In the genomic region with DNA sequence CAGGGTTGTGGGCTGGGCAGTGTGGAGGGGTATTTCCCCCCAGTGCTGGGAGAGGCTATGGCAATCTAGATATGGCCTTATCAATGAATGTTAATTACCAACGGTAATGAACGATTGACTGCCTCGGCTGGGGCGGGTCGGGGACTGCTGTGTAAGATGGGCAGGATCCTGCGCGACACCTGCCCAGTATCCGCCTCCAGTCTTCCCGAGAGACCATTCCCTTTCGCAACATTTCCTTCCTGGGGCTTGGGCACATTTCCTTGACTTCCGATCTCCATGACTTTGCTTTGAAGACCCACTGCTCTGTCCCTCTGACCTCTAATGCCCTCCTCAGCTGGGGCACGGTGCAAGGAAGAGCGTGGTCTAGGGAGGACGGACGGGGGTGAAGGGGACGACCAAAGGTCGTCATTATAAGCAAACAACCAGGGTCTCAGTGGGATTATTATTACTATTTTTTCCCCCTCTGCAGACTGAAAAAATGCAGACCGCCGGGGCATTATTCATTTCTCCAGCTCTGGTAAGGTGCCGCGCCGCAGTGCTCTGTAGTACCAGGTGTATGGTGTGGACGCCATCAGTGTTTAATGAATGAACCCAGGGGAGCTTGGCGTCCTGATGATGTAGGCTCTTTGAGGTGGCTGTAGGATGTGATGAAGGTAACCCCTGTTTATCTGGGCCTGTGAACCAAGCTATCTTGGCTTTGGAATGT, we compare ENCODE assay signal across 1 cellular context.
A peak's percentile ranks its signal among the peaks of the same experiment; 100 is the strongest.
TF ChIP-seq lines count a peak whose summit lies in the region.

No MANE protein-coding gene starts in this region.

TF ChIP-seq in HEK293, 187 proteins besides CTCF, POLR2A, EP300 and RAD21 (continued from another document and continues in another):
- TF ChIP-seq, protein P1, sequence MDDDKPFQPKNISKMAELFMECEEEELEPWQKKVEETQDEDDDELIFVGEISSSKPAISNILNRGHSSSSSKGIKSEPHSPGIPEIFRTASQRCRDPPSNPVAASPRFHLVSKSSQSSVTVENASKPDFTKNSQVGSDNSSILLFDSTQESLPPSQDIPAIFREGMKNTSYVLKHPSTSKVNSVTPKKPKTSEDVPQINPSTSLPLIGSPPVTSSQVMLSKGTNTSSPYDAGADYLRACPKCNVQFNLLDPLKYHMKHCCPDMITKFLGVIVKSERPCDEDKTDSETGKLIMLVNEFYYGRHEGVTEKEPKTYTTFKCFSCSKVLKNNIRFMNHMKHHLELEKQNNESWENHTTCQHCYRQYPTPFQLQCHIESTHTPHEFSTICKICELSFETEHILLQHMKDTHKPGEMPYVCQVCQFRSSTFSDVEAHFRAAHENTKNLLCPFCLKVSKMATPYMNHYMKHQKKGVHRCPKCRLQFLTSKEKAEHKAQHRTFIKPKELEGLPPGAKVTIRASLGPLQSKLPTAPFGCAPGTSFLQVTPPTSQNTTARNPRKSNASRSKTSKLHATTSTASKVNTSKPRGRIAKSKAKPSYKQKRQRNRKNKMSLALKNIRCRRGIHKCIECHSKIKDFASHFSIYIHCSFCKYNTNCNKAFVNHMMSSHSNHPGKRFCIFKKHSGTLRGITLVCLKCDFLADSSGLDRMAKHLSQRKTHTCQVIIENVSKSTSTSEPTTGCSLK (tag by site-specific recombination; IDR thresholded peaks at IDR 0.05) = no peak
- no peak; the same call in 1 of the 2 replicates for TF ChIP-seq ZNF394 (tag by site-specific recombination; IDR thresholded peaks at IDR 0.05; ENCODE audit: borderline replicate concordance)
- no peak for TF ChIP-seq ZNF155 (tag by site-specific recombination; IDR thresholded peaks at IDR 0.05)
- no peak for TF ChIP-seq ZNF473 (tag by site-specific recombination; IDR thresholded peaks at IDR 0.05)
- TF ChIP-seq, protein P2, sequence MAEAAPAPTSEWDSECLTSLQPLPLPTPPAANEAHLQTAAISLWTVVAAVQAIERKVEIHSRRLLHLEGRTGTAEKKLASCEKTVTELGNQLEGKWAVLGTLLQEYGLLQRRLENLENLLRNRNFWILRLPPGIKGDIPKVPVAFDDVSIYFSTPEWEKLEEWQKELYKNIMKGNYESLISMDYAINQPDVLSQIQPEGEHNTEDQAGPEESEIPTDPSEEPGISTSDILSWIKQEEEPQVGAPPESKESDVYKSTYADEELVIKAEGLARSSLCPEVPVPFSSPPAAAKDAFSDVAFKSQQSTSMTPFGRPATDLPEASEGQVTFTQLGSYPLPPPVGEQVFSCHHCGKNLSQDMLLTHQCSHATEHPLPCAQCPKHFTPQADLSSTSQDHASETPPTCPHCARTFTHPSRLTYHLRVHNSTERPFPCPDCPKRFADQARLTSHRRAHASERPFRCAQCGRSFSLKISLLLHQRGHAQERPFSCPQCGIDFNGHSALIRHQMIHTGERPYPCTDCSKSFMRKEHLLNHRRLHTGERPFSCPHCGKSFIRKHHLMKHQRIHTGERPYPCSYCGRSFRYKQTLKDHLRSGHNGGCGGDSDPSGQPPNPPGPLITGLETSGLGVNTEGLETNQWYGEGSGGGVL (tag by site-specific recombination; IDR thresholded peaks at IDR 0.05) = 0 out of 2 replicates have a peak, but pooled peaks have one; percentile 18
- TF ChIP-seq YY2 (tag by site-specific recombination; IDR thresholded peaks at IDR 0.05) = 0 out of 2 replicates have a peak, but pooled peaks have one; percentile 36
- no peak for TF ChIP-seq ZNF560 (tag by site-specific recombination; IDR thresholded peaks at IDR 0.05; ENCODE audit: borderline replicate concordance)
- TF ChIP-seq ZNF391 (tag by site-specific recombination; IDR thresholded peaks at IDR 0.05; ENCODE audit: borderline replicate concordance, low read depth) = peak; percentile 47; the same call in 1 of the 2 replicates
- TF ChIP-seq ZNF341 (tag by site-specific recombination; IDR thresholded peaks at IDR 0.05; ENCODE audit: low read depth) = peak; percentile 14; the same call in 1 of the 2 replicates
- no peak for TF ChIP-seq ZNF423 (tag by site-specific recombination; IDR thresholded peaks at IDR 0.05)
- TF ChIP-seq ZSCAN23 (tag by site-specific recombination; IDR thresholded peaks at IDR 0.05) = no peak
- TF ChIP-seq ZNF16 (tag by site-specific recombination; IDR thresholded peaks at IDR 0.05; ENCODE audit: low read depth) = no peak
- TF ChIP-seq YY1 (tag by site-specific recombination; IDR thresholded peaks at IDR 0.05) = no peak
- TF ChIP-seq, protein P3, sequence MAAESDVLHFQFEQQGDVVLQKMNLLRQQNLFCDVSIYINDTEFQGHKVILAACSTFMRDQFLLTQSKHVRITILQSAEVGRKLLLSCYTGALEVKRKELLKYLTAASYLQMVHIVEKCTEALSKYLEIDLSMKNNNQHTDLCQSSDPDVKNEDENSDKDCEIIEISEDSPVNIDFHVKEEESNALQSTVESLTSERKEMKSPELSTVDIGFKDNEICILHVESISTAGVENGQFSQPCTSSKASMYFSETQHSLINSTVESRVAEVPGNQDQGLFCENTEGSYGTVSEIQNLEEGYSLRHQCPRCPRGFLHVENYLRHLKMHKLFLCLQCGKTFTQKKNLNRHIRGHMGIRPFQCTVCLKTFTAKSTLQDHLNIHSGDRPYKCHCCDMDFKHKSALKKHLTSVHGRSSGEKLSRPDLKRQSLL (tag by site-specific recombination; IDR thresholded peaks at IDR 0.05) = no peak
- TF ChIP-seq, protein P4, sequence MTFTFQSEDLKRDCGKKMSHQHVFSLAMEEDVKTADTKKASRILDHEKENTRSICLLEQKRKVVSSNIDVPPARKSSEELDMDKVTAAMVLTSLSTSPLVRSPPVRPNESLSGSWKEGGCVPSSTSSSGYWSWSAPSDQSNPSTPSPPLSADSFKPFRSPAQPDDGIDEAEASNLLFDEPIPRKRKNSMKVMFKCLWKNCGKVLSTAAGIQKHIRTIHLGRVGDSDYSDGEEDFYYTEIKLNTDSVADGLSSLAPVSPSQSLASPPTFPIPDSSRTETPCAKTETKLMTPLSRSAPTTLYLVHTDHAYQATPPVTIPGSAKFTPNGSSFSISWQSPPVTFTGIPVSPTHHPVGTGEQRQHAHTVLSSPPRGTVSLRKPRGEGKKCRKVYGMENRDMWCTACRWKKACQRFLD (tag by site-specific recombination; IDR thresholded peaks at IDR 0.05) = no peak
- no peak for TF ChIP-seq KLF10 (tag by site-specific recombination; IDR thresholded peaks at IDR 0.05)
- TF ChIP-seq, protein P5, sequence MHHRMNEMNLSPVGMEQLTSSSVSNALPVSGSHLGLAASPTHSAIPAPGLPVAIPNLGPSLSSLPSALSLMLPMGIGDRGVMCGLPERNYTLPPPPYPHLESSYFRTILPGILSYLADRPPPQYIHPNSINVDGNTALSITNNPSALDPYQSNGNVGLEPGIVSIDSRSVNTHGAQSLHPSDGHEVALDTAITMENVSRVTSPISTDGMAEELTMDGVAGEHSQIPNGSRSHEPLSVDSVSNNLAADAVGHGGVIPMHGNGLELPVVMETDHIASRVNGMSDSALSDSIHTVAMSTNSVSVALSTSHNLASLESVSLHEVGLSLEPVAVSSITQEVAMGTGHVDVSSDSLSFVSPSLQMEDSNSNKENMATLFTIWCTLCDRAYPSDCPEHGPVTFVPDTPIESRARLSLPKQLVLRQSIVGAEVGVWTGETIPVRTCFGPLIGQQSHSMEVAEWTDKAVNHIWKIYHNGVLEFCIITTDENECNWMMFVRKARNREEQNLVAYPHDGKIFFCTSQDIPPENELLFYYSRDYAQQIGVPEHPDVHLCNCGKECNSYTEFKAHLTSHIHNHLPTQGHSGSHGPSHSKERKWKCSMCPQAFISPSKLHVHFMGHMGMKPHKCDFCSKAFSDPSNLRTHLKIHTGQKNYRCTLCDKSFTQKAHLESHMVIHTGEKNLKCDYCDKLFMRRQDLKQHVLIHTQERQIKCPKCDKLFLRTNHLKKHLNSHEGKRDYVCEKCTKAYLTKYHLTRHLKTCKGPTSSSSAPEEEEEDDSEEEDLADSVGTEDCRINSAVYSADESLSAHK (tag by site-specific recombination; IDR thresholded peaks at IDR 0.05) = no peak
- TF ChIP-seq ZFHX2 (tag by site-specific recombination; conservative IDR thresholded peaks at IDR 0.05) = no peak
- TF ChIP-seq, protein P6, sequence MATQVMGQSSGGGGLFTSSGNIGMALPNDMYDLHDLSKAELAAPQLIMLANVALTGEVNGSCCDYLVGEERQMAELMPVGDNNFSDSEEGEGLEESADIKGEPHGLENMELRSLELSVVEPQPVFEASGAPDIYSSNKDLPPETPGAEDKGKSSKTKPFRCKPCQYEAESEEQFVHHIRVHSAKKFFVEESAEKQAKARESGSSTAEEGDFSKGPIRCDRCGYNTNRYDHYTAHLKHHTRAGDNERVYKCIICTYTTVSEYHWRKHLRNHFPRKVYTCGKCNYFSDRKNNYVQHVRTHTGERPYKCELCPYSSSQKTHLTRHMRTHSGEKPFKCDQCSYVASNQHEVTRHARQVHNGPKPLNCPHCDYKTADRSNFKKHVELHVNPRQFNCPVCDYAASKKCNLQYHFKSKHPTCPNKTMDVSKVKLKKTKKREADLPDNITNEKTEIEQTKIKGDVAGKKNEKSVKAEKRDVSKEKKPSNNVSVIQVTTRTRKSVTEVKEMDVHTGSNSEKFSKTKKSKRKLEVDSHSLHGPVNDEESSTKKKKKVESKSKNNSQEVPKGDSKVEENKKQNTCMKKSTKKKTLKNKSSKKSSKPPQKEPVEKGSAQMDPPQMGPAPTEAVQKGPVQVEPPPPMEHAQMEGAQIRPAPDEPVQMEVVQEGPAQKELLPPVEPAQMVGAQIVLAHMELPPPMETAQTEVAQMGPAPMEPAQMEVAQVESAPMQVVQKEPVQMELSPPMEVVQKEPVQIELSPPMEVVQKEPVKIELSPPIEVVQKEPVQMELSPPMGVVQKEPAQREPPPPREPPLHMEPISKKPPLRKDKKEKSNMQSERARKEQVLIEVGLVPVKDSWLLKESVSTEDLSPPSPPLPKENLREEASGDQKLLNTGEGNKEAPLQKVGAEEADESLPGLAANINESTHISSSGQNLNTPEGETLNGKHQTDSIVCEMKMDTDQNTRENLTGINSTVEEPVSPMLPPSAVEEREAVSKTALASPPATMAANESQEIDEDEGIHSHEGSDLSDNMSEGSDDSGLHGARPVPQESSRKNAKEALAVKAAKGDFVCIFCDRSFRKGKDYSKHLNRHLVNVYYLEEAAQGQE (tag by site-specific recombination; IDR thresholded peaks at IDR 0.05) = no peak
- no peak for TF ChIP-seq ZNF791 (tag by site-specific recombination; IDR thresholded peaks at IDR 0.05)
- no peak for TF ChIP-seq SETDB1 (IDR thresholded peaks at IDR 0.05; ENCODE audit: insufficient read length, low read length)
- no peak for TF ChIP-seq ZNF354C (tag by site-specific recombination; IDR thresholded peaks at IDR 0.05; ENCODE audit: borderline replicate concordance, low read depth)
- no peak for TF ChIP-seq SCRT2 (tag by site-specific recombination; IDR thresholded peaks at IDR 0.05)
- TF ChIP-seq, protein P7, sequence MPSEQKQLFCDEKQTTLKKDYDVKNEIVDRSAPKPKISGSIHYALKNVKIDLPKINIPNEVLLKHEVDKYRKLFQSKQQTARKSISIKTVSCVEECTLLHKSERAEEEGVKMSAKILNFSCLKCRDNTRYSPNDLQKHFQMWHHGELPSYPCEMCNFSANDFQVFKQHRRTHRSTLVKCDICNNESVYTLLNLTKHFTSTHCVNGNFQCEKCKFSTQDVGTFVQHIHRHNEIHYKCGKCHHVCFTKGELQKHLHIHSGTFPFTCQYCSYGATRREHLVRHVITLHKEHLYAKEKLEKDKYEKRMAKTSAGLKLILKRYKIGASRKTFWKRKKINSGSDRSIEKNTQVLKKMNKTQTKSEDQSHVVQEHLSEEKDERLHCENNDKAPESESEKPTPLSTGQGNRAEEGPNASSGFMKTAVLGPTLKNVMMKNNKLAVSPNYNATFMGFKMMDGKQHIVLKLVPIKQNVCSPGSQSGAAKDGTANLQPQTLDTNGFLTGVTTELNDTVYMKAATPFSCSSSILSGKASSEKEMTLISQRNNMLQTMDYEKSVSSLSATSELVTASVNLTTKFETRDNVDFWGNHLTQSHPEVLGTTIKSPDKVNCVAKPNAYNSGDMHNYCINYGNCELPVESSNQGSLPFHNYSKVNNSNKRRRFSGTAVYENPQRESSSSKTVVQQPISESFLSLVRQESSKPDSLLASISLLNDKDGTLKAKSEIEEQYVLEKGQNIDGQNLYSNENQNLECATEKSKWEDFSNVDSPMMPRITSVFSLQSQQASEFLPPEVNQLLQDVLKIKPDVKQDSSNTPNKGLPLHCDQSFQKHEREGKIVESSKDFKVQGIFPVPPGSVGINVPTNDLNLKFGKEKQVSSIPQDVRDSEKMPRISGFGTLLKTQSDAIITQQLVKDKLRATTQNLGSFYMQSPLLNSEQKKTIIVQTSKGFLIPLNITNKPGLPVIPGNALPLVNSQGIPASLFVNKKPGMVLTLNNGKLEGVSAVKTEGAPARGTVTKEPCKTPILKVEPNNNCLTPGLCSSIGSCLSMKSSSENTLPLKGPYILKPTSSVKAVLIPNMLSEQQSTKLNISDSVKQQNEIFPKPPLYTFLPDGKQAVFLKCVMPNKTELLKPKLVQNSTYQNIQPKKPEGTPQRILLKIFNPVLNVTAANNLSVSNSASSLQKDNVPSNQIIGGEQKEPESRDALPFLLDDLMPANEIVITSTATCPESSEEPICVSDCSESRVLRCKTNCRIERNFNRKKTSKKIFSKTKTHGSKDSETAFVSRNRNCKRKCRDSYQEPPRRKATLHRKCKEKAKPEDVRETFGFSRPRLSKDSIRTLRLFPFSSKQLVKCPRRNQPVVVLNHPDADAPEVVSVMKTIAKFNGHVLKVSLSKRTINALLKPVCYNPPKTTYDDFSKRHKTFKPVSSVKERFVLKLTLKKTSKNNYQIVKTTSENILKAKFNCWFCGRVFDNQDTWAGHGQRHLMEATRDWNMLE (tag by site-specific recombination; conservative IDR thresholded peaks at IDR 0.05; ENCODE audit: low read depth) = no peak
- TF ChIP-seq, protein P8, sequence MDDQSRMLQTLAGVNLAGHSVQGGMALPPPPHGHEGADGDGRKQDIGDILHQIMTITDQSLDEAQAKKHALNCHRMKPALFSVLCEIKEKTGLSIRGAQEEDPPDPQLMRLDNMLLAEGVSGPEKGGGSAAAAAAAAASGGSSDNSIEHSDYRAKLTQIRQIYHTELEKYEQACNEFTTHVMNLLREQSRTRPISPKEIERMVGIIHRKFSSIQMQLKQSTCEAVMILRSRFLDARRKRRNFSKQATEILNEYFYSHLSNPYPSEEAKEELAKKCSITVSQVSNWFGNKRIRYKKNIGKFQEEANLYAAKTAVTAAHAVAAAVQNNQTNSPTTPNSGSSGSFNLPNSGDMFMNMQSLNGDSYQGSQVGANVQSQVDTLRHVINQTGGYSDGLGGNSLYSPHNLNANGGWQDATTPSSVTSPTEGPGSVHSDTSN (CRISPR knock-in tag; IDR thresholded peaks at IDR 0.05) = no peak
- 0 out of 2 replicates have a peak, but pooled peaks have one; percentile 65 for TF ChIP-seq ZNF324 (tag by site-specific recombination; IDR thresholded peaks at IDR 0.05)
- no peak for TF ChIP-seq WT1 (tag by site-specific recombination; IDR thresholded peaks at IDR 0.05)
- TF ChIP-seq KLF8 (tag by site-specific recombination; IDR thresholded peaks at IDR 0.05) = peak; percentile 55; the same call in 1 of the 2 replicates
- no peak for TF ChIP-seq GLI2 (tag by site-specific recombination; IDR thresholded peaks at IDR 0.05; ENCODE audit: borderline replicate concordance, low read depth)
- TF ChIP-seq, protein P9, sequence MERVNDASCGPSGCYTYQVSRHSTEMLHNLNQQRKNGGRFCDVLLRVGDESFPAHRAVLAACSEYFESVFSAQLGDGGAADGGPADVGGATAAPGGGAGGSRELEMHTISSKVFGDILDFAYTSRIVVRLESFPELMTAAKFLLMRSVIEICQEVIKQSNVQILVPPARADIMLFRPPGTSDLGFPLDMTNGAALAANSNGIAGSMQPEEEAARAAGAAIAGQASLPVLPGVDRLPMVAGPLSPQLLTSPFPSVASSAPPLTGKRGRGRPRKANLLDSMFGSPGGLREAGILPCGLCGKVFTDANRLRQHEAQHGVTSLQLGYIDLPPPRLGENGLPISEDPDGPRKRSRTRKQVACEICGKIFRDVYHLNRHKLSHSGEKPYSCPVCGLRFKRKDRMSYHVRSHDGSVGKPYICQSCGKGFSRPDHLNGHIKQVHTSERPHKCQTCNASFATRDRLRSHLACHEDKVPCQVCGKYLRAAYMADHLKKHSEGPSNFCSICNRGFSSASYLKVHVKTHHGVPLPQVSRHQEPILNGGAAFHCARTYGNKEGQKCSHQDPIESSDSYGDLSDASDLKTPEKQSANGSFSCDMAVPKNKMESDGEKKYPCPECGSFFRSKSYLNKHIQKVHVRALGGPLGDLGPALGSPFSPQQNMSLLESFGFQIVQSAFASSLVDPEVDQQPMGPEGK (tag by site-specific recombination; IDR thresholded peaks at IDR 0.05) = peak; percentile 57
- no peak for TF ChIP-seq ZNF239 (tag by site-specific recombination; IDR thresholded peaks at IDR 0.05)
